1 cellular context compared by ENCODE assay signal in genomic region chr1:209784276-209785169, GRCh38.
TF ChIP-seq lines count a peak whose summit lies in the region.

C1orf74 (minus strand) TSS chr1:209784559; CDS start chr1:209783634, 925 bp downstream.

TF ChIP-seq in WTC11, 78 proteins besides CTCF, POLR2A, EP300 and RAD21 (continued from another document):
- TF ChIP-seq, protein P1, sequence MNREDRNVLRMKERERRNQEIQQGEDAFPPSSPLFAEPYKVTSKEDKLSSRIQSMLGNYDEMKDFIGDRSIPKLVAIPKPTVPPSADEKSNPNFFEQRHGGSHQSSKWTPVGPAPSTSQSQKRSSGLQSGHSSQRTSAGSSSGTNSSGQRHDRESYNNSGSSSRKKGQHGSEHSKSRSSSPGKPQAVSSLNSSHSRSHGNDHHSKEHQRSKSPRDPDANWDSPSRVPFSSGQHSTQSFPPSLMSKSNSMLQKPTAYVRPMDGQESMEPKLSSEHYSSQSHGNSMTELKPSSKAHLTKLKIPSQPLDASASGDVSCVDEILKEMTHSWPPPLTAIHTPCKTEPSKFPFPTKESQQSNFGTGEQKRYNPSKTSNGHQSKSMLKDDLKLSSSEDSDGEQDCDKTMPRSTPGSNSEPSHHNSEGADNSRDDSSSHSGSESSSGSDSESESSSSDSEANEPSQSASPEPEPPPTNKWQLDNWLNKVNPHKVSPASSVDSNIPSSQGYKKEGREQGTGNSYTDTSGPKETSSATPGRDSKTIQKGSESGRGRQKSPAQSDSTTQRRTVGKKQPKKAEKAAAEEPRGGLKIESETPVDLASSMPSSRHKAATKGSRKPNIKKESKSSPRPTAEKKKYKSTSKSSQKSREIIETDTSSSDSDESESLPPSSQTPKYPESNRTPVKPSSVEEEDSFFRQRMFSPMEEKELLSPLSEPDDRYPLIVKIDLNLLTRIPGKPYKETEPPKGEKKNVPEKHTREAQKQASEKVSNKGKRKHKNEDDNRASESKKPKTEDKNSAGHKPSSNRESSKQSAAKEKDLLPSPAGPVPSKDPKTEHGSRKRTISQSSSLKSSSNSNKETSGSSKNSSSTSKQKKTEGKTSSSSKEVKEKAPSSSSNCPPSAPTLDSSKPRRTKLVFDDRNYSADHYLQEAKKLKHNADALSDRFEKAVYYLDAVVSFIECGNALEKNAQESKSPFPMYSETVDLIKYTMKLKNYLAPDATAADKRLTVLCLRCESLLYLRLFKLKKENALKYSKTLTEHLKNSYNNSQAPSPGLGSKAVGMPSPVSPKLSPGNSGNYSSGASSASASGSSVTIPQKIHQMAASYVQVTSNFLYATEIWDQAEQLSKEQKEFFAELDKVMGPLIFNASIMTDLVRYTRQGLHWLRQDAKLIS (CRISPR knock-in tag; IDR thresholded peaks at IDR 0.05; ENCODE audit: borderline replicate concordance) = no peak
- TF ChIP-seq ARID4B (CRISPR knock-in tag; IDR thresholded peaks at IDR 0.05; ENCODE audit: borderline replicate concordance) (no peak), ZNF425 (CRISPR knock-in tag; conservative IDR thresholded peaks at IDR 0.05) (no peak), PRRX2 (CRISPR knock-in tag; IDR thresholded peaks at IDR 0.05) (no peak), IRF1 (CRISPR knock-in tag; IDR thresholded peaks at IDR 0.05) (peak; percentile 41; the same call in 1 of the 2 replicates), ZNF532 (CRISPR knock-in tag; IDR thresholded peaks at IDR 0.05; ENCODE audit: borderline replicate concordance) (no peak), CDX4 (CRISPR knock-in tag; IDR thresholded peaks at IDR 0.05; ENCODE audit: borderline replicate concordance) (no peak), FOXP1 (CRISPR knock-in tag; IDR thresholded peaks at IDR 0.05; ENCODE audit: borderline replicate concordance) (peak; percentile 60; the same call in 1 of the 2 replicates), ZBTB21 (CRISPR knock-in tag; IDR thresholded peaks at IDR 0.05; ENCODE audit: borderline replicate concordance) (peak; percentile 98)
